In the genomic region with DNA sequence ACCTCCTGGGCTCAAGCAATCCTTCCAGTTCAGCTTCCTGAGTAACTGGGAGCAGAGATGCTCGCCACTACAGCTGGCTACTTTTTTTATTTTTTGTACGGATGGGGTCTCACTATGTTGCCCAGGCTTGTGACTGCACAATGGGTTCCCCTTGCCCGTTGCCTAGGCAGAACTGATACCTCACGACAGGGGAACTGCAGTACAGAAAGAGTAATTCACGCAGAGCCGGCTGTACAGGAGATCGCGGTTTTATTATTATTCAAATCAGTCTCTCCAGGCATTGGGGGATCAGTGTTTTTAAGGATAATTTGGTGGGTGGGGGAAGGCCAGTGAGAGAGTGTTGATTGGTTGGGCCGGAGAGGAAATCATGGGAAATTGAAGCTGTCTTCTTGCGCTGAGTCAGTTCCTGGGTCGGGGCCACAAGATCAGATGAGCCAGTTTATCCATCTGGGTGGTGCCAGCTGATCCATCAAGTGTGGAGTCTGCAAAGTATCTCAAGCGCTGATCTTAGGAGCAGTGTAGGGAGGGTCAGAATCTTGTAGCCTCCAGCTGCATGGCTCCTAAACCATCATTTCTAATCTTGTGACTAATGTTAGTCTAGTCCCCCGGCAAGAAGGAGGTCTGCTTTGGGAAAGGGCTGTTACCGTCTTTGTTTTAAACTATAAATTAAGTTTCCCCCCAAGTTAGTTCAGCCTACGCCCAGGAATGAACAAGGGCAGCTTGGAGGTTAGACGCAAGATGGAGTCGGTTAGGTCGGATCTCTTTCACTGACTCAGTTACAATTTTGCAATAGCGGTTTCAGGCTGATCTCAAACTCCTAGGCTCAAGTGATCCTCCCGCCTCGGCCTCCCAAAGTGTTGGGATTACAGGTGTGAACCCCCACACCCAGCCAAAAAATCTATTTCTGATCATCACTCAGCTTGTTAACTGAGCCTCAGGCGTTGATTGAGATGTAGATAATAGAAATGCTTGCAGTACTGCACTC, we compare ENCODE assay signal across 1 cellular context.
TF ChIP-seq lines count a peak whose summit lies in the region.

No MANE protein-coding gene starts in this region.

TF ChIP-seq in WTC11, 78 proteins besides CTCF, POLR2A, EP300 and RAD21:
- peak; percentile 46 for TF ChIP-seq ZNF121 (CRISPR knock-in tag; IDR thresholded peaks at IDR 0.05)
